ENCODE assay signal across 8 cellular contexts in genomic region chr3:82133070-82133606, GRCh38.
DNase-seq lines count a peak whose midpoint lies in the region; ATAC-seq and TF ChIP-seq lines count a peak whose summit lies in the region.

No MANE protein-coding gene starts in this region.

- WGBS in gastroesophageal sphincter (ENCODE audit: low coverage in 1 of 2), 2 donors, result 24 to 25% methylated on average over 5 of the region's 5 CpGs

- DNase-seq in Caki2 (ENCODE audit: low read depth), result peak; percentile 6
- DNase-seq in NCI-H82 (lab: John Stamatoyannopoulos, UW), result peak; percentile 73
- peak; percentile 31 for DNase-seq in activated T-cell treated with anti-CD3 and anti-CD28 coated beads, Interleukin-2, amount 50 U/mL, for 1 hour
- DNase-seq in osteocyte (ENCODE audit: extremely low spot score, unreplicated experiment), result no peak
- DNase-seq in DMS153 treated with DMSO at 0.1 percent for 48 hours (lab: John Stamatoyannopoulos, UW; ENCODE audit: unreplicated experiment), result no peak

- TF ChIP-seq CTCF in gastroesophageal sphincter (IDR thresholded peaks at IDR 0.05) (peak; percentile 57 to 85 (median 70)), osteocyte (IDR thresholded peaks at IDR 0.05) (peak; percentile 89)

- in situ Hi-C loops in Caki2 (cut with HindIII; ENCODE audit: low pct_unique_long_range_greater_than_20kb, low sequenced_read_pairs), result no loop called here

- no peaks in the 10 kb centered on the region for H3K27me3 Mint-ChIP-seq in osteocyte (ENCODE audit: unreplicated experiment)

- peaks cover 3% of the 10 kb centered on the region for H3K4me1 Mint-ChIP-seq in osteocyte (ENCODE audit: unreplicated experiment)

- H3K36me3 ChIP-seq in gastroesophageal sphincter, result no peaks in the 10 kb centered on the region

- H3K27ac Mint-ChIP-seq in osteocyte (ENCODE audit: unreplicated experiment), result no peak overlapping the region

- H3K36me3 Mint-ChIP-seq in osteocyte (ENCODE audit: unreplicated experiment), result no peaks in the 10 kb centered on the region

- H3K27me3 ChIP-seq in gastroesophageal sphincter, result no peaks in the 10 kb centered on the region

- no peak overlapping the region for H3K27ac ChIP-seq in gastroesophageal sphincter

- no peaks in the 10 kb centered on the region for H3K9me3 ChIP-seq in gastroesophageal sphincter

- TF ChIP-seq EP300 in gastroesophageal sphincter (IDR thresholded peaks at IDR 0.05), result no peak

- H3K4me3 Mint-ChIP-seq in osteocyte (ENCODE audit: unreplicated experiment), result no peak overlapping the region

- H3K9me3 Mint-ChIP-seq in osteocyte (ENCODE audit: unreplicated experiment), result no peaks in the 10 kb centered on the region

- H3K4me3 ChIP-seq in gastroesophageal sphincter, result no peak overlapping the region

- ATAC-seq in GM19043 (IDR thresholded peaks at IDR 0.05; ENCODE audit: low read depth, unreplicated experiment) (peak; percentile 77), HG03103 (IDR thresholded peaks at IDR 0.05; ENCODE audit: low read depth, unreplicated experiment) (peak; percentile 93), gastroesophageal sphincter (peak; percentile 65)

- TF ChIP-seq POLR2A in gastroesophageal sphincter (IDR thresholded peaks at IDR 0.05), result no peak

- H3K4me1 ChIP-seq in gastroesophageal sphincter, result no peaks in the 10 kb centered on the region

Comparison
In these comparisons a context has a peak if more than half of its experiments do, and no peak if none do; other contexts are left out.
1. DNase-seq: peak in Caki2 (single experiment), NCI-H82 (single experiment) and activated T-cell treated with anti-CD3 and anti-CD28 coated beads, Interleukin-2, amount 50 U/mL, for 1 hour (single experiment); none in osteocyte (single experiment) and DMS153 treated with DMSO at 0.1 percent for 48 hours (single experiment).
2. Peak in every context shown above with its lines, with median percentiles within 50 percentile points of each other: ATAC-seq.